ENCODE assay signal across 16 cellular contexts in the genomic region with DNA sequence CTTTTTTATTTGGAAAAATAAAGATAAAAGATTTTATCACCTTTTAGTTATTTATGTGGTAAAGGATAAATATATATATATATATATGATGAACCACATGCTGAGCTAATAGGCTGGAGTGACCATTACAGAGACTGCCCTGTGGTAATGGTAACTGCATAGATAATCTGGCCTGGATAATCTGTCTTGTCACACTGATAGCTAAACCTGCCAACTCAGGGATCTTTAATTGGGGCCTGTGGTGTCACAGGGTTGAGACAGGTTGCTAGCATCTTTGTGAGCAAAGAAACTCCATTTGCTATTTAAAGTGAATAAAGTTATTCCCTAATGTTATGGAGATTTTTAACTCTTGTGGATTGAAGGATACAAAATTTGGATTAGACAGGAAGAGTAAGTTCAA.
A peak's percentile ranks its signal among the peaks of the same experiment; 100 is the strongest.
DNase-seq lines count a peak whose midpoint lies in the region; ATAC-seq and TF ChIP-seq lines count a peak whose summit lies in the region.
"Had no signal": no experiment of that assay in that cellular context is flagged by ENCODE, and none has a peak within 500 bp of the region (broad histone marks: within the 10 kb centered on the region; RNA-seq: fewer than 3 reads in every experiment).

No MANE protein-coding gene starts in this region.

- POLR2A ChIA-PET in WTC11 (lab: Charles Lee), result no interaction called here

- H3K27me3 ChIP-seq in layer of hippocampus (ENCODE audit: control insufficient read depth, insufficient read depth, low read length), result no peaks in the 10 kb centered on the region

- no peak overlapping the region for H3K4me3 ChIP-seq in lower leg skin (ENCODE audit: low read depth, poor library complexity, severe bottlenecking)
- H3K4me3 ChIP-seq: A549, GM23248, HAP-1 had no signal

- no peak for ATAC-seq in WTC11
- ATAC-seq: A549, HepG2 had no signal

- peaks cover 30% of the 10 kb centered on the region for H3K36me3 Mint-ChIP-seq in WTC11

- DNase-seq in NCI-H69 (lab: John Stamatoyannopoulos, UW) (peak; percentile 23), WTC11 (ENCODE audit: low spot score) (no peak), SK-N-DZ (ENCODE audit: low spot score) (no peak), islet precursor cell (no peak), lower leg skin (ENCODE audit: low spot score in 2 of 2) (no peak)
- DNase-seq: AML-193; Caco-2; CD4-positive, alpha-beta T cell; GM23248 had no signal

- H3K27ac ChIP-seq in layer of hippocampus (ENCODE audit: low read depth, low read length) (peak overlapping the region; percentile 21), temporal lobe (ENCODE audit: low read depth, low read length) (peak overlapping the region; percentile 54)
- H3K27ac ChIP-seq: 22Rv1, A549, C4-2B, GM23248 had no signal

- no peaks in the 10 kb centered on the region for H3K4me1 Mint-ChIP-seq in WTC11

- no peak overlapping the region for H3K4me3 Mint-ChIP-seq in WTC11
- H3K4me3 Mint-ChIP-seq: CD4-positive, alpha-beta T cell had no signal

- intact Hi-C loops in lower leg skin (cut with DNase I; ENCODE audit: low total_unique reads), result no loop called here

- CTCF ChIA-PET in WTC11 (lab: Charles Lee), result interaction anchor here (1.4 kb wide), 1 partner anchor 203 kb away, joined by 4 read pairs; a partner anchor contains a TSS

- TF ChIP-seq CTCF in WTC11 (IDR thresholded peaks at IDR 0.05), result no peak
- TF ChIP-seq CTCF in lower leg skin (IDR thresholded peaks at IDR 0.05), result no peak

- no peak for TF ChIP-seq POLR2A in lower leg skin (IDR thresholded peaks at IDR 0.05)

- H3K27me3 Mint-ChIP-seq in WTC11 (ENCODE audit: low read depth), result no peaks in the 10 kb centered on the region
- H3K27me3 Mint-ChIP-seq: CD4-positive, alpha-beta T cell had no signal

- H3K27ac Mint-ChIP-seq in WTC11, result peak overlapping the region; percentile 62; the same call in 1 of the 2 replicates
- H3K27ac Mint-ChIP-seq: CD4-positive, alpha-beta T cell had no signal

- H3K9me3 Mint-ChIP-seq in WTC11, result no peaks in the 10 kb centered on the region
- H3K9me3 Mint-ChIP-seq: CD4-positive, alpha-beta T cell had no signal

TF ChIP-seq in WTC11, 78 proteins besides CTCF, POLR2A, EP300 and RAD21:
- TF ChIP-seq, protein P1, sequence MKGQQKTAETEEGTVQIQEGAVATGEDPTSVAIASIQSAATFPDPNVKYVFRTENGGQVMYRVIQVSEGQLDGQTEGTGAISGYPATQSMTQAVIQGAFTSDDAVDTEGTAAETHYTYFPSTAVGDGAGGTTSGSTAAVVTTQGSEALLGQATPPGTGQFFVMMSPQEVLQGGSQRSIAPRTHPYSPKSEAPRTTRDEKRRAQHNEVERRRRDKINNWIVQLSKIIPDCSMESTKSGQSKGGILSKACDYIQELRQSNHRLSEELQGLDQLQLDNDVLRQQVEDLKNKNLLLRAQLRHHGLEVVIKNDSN (CRISPR knock-in tag; IDR thresholded peaks at IDR 0.05), result no peak
- TF ChIP-seq FOXP1 (CRISPR knock-in tag; IDR thresholded peaks at IDR 0.05; ENCODE audit: borderline replicate concordance) (no peak), ZNF263 (CRISPR knock-in tag; IDR thresholded peaks at IDR 0.05; ENCODE audit: low read depth) (no peak)
- TF ChIP-seq, protein P2, sequence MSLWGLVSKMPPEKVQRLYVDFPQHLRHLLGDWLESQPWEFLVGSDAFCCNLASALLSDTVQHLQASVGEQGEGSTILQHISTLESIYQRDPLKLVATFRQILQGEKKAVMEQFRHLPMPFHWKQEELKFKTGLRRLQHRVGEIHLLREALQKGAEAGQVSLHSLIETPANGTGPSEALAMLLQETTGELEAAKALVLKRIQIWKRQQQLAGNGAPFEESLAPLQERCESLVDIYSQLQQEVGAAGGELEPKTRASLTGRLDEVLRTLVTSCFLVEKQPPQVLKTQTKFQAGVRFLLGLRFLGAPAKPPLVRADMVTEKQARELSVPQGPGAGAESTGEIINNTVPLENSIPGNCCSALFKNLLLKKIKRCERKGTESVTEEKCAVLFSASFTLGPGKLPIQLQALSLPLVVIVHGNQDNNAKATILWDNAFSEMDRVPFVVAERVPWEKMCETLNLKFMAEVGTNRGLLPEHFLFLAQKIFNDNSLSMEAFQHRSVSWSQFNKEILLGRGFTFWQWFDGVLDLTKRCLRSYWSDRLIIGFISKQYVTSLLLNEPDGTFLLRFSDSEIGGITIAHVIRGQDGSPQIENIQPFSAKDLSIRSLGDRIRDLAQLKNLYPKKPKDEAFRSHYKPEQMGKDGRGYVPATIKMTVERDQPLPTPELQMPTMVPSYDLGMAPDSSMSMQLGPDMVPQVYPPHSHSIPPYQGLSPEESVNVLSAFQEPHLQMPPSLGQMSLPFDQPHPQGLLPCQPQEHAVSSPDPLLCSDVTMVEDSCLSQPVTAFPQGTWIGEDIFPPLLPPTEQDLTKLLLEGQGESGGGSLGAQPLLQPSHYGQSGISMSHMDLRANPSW (CRISPR knock-in tag; conservative IDR thresholded peaks at IDR 0.05; ENCODE audit: low read depth), result no peak
- TF ChIP-seq, protein P3, sequence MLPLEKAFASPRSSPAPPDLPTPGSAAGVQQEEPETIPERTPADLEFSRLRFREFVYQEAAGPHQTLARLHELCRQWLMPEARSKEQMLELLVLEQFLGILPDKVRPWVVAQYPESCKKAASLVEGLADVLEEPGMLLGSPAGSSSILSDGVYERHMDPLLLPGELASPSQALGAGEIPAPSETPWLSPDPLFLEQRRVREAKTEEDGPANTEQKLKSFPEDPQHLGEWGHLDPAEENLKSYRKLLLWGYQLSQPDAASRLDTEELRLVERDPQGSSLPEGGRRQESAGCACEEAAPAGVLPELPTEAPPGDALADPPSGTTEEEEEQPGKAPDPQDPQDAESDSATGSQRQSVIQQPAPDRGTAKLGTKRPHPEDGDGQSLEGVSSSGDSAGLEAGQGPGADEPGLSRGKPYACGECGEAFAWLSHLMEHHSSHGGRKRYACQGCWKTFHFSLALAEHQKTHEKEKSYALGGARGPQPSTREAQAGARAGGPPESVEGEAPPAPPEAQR (CRISPR knock-in tag; IDR thresholded peaks at IDR 0.05), result no peak
- TF ChIP-seq, protein P4, sequence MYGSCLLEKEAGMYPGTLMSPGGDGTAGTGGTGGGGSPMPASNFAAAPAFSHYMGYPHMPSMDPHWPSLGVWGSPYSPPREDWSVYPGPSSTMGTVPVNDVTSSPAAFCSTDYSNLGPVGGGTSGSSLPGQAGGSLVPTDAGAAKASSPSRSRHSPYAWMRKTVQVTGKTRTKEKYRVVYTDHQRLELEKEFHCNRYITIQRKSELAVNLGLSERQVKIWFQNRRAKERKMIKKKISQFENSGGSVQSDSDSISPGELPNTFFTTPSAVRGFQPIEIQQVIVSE (CRISPR knock-in tag; IDR thresholded peaks at IDR 0.05; ENCODE audit: borderline replicate concordance), result no peak
- TF ChIP-seq, protein P5, sequence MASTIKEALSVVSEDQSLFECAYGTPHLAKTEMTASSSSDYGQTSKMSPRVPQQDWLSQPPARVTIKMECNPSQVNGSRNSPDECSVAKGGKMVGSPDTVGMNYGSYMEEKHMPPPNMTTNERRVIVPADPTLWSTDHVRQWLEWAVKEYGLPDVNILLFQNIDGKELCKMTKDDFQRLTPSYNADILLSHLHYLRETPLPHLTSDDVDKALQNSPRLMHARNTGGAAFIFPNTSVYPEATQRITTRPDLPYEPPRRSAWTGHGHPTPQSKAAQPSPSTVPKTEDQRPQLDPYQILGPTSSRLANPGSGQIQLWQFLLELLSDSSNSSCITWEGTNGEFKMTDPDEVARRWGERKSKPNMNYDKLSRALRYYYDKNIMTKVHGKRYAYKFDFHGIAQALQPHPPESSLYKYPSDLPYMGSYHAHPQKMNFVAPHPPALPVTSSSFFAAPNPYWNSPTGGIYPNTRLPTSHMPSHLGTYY (CRISPR knock-in tag; IDR thresholded peaks at IDR 0.05), result no peak
- TF ChIP-seq, protein P6, sequence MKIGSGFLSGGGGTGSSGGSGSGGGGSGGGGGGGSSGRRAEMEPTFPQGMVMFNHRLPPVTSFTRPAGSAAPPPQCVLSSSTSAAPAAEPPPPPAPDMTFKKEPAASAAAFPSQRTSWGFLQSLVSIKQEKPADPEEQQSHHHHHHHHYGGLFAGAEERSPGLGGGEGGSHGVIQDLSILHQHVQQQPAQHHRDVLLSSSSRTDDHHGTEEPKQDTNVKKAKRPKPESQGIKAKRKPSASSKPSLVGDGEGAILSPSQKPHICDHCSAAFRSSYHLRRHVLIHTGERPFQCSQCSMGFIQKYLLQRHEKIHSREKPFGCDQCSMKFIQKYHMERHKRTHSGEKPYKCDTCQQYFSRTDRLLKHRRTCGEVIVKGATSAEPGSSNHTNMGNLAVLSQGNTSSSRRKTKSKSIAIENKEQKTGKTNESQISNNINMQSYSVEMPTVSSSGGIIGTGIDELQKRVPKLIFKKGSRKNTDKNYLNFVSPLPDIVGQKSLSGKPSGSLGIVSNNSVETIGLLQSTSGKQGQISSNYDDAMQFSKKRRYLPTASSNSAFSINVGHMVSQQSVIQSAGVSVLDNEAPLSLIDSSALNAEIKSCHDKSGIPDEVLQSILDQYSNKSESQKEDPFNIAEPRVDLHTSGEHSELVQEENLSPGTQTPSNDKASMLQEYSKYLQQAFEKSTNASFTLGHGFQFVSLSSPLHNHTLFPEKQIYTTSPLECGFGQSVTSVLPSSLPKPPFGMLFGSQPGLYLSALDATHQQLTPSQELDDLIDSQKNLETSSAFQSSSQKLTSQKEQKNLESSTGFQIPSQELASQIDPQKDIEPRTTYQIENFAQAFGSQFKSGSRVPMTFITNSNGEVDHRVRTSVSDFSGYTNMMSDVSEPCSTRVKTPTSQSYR (CRISPR knock-in tag; IDR thresholded peaks at IDR 0.05), result no peak
